Comparison of ENCODE assay signal across 8 cellular contexts in genomic region chr2:108855194-108855593, GRCh38.
DNase-seq lines count a peak whose midpoint lies in the region; ATAC-seq and TF ChIP-seq lines count a peak whose summit lies in the region.
"Had no signal": no experiment of that assay in that cellular context is flagged by ENCODE, and none has a peak within 500 bp of the region (broad histone marks: within the 10 kb centered on the region; RNA-seq: fewer than 3 reads in every experiment).

No MANE protein-coding gene starts in this region.

- H3K27me3 ChIP-seq in neural cell (ENCODE audit: insufficient read depth, low read depth, low read length) (no peaks in the 10 kb centered on the region), gastroesophageal sphincter (no peaks in the 10 kb centered on the region)

- H3K4me3 ChIP-seq in GM12864 (ENCODE audit: low read depth, low read length) (no peak overlapping the region), neural cell (ENCODE audit: low read length) (no peak overlapping the region), gastroesophageal sphincter (no peak overlapping the region)

- no peaks in the 10 kb centered on the region for H3F3A ChIP-seq in neural cell (ENCODE audit: insufficient read depth, low read length, poor library complexity, severe bottlenecking)

- H3K9ac ChIP-seq in neural cell (ENCODE audit: low read length): no peak overlapping the region

- no peak for TF ChIP-seq POLR2A in gastroesophageal sphincter (IDR thresholded peaks at IDR 0.05)

- WGBS in gastroesophageal sphincter (ENCODE audit: low coverage in 1 of 2), 2 donors: 15 to 32% methylated on average over 1 of the region's 1 CpG

- no peaks in the 10 kb centered on the region for H4K20me1 ChIP-seq in neural cell (ENCODE audit: insufficient read depth)

- no peak for TF ChIP-seq EP300 in neural cell (conservative IDR thresholded peaks at IDR 0.05; ENCODE audit: poor library complexity, severe bottlenecking)
- no peak for TF ChIP-seq EP300 in gastroesophageal sphincter (IDR thresholded peaks at IDR 0.05)

- no peak overlapping the region for H3K27ac ChIP-seq in neural cell (ENCODE audit: low read length)
- H3K27ac ChIP-seq in gastroesophageal sphincter: no peak overlapping the region

- TF ChIP-seq CTCF in GM12864 (IDR thresholded peaks at IDR 0.05; ENCODE audit: low read depth, low read length, missing control alignments) (peak; percentile 10), brain (conservative IDR thresholded peaks at IDR 0.05) (peak; percentile 35 to 57), neural cell (IDR thresholded peaks at IDR 0.05; ENCODE audit: poor library complexity, severe bottlenecking) (peak; percentile 48), gastroesophageal sphincter (IDR thresholded peaks at IDR 0.05) (peak in 2 of 4 experiments; percentile 19 to 34)

- H3K79me2 ChIP-seq in neural cell (replicated peaks; ENCODE audit: insufficient read depth, low read length): peaks cover 3% of the 10 kb centered on the region

- peaks cover under 1% of the 10 kb centered on the region for H3K9me2 ChIP-seq in neural cell (ENCODE audit: insufficient read depth, low read length)

- H3K27ac Mint-ChIP-seq in brain: no peak overlapping the region
- H3K27ac Mint-ChIP-seq: activated CD4-positive, alpha-beta T cell treated with anti-CD3 and anti-CD28 coated beads, Interleukin-2, amount 10 ng/mL, durations not matched to agents 24 days and 14 days had no signal

- TF ChIP-seq RAD21 in neural cell (conservative IDR thresholded peaks at IDR 0.05): peak; percentile 46

- no peaks in the 10 kb centered on the region for H3K9me3 ChIP-seq in neural cell (ENCODE audit: low read length)
- no peaks in the 10 kb centered on the region for H3K9me3 ChIP-seq in gastroesophageal sphincter

- no peaks in the 10 kb centered on the region for H3K4me1 Mint-ChIP-seq in brain

- H3K9me3 Mint-ChIP-seq in brain: peaks cover 0 to 16% (median 10%) of the 10 kb centered on the region in 5 experiments

- H3K4me3 Mint-ChIP-seq in brain: no peak overlapping the region
- H3K4me3 Mint-ChIP-seq: activated CD4-positive, alpha-beta T cell treated with anti-CD3 and anti-CD28 coated beads, Interleukin-2, amount 10 ng/mL, durations not matched to agents 24 days and 14 days had no signal

- H3K36me3 Mint-ChIP-seq in brain: peaks cover 61% of the 10 kb centered on the region

- H3K4me1 ChIP-seq in gastroesophageal sphincter: no peaks in the 10 kb centered on the region

- H3K27me3 Mint-ChIP-seq in brain: no peaks in the 10 kb centered on the region
- H3K27me3 Mint-ChIP-seq: activated CD4-positive, alpha-beta T cell treated with anti-CD3 and anti-CD28 coated beads, Interleukin-2, amount 10 ng/mL, durations not matched to agents 24 days and 14 days had no signal

- no peak overlapping the region for H2AFZ ChIP-seq in neural cell (ENCODE audit: low read depth, low read length)

- no peak overlapping the region for H3K4me2 ChIP-seq in neural cell (ENCODE audit: low read length)

- peaks cover 6% of the 10 kb centered on the region for H3K36me3 ChIP-seq in neural cell (ENCODE audit: insufficient read depth, low read length)
- peaks cover 0 to 8% of the 10 kb centered on the region in 2 donors for H3K36me3 ChIP-seq in gastroesophageal sphincter

- DNase-seq in GM12864 (ENCODE audit: low read depth) (no peak), NAMALWA (ENCODE audit: low spot score) (peak; percentile 30), foreskin melanocyte (no peak)
- DNase-seq: activated CD4-positive, alpha-beta T cell treated with anti-CD3 and anti-CD28 coated beads, Interleukin-2, amount 10 ng/mL, durations not matched to agents 24 days and 14 days had no signal

- no peak for ATAC-seq in GM18909 (IDR thresholded peaks at IDR 0.05; ENCODE audit: poor library complexity, unreplicated experiment)
- no peak for ATAC-seq in gastroesophageal sphincter

TF ChIP-seq in neural cell, 6 proteins besides CTCF, POLR2A, EP300 and RAD21:
- TF ChIP-seq SMC3 (conservative IDR thresholded peaks at IDR 0.05; ENCODE audit: poor library complexity) (no peak), EZH2 (IDR thresholded peaks at IDR 0.05; ENCODE audit: borderline replicate concordance, insufficient read depth, low read length, poor library complexity, severe bottlenecking) (no peak), MXI1 (conservative IDR thresholded peaks at IDR 0.05; ENCODE audit: poor library complexity, severe bottlenecking) (no peak), REST (IDR thresholded peaks at IDR 0.05; ENCODE audit: borderline replicate concordance) (no peak), POLR2AphosphoS5 (IDR thresholded peaks at IDR 0.05) (no peak), TAF1 (IDR thresholded peaks at IDR 0.05; ENCODE audit: low read depth) (no peak)
